1 cellular context compared by ENCODE assay signal in genomic region chr15:41022487-41023090, GRCh38.
TF ChIP-seq lines count a peak whose summit lies in the region.

No MANE protein-coding gene starts in this region.

TF ChIP-seq in K562, 482 proteins besides CTCF, POLR2A, EP300 and RAD21 (continued from another document):
- TF ChIP-seq RCOR1 (IDR thresholded peaks at IDR 0.05; ENCODE audit: borderline replicate concordance in 1 of 2, low read depth in 2 of 2, low read length in 2 of 2) = peak in 1 of 2 experiments; percentile 23; a peak in 1 of 4 replicates
- TF ChIP-seq GABPB1 (CRISPR knock-in tag; IDR thresholded peaks at IDR 0.05) = 0 out of 2 replicates have a peak, but pooled peaks have one; percentile 26
- TF ChIP-seq ZBTB1 (CRISPR knock-in tag; IDR thresholded peaks at IDR 0.05; ENCODE audit: borderline replicate concordance, low read depth) = no peak
- TF ChIP-seq SMC3 (conservative IDR thresholded peaks at IDR 0.05; ENCODE audit: insufficient read depth, low read depth, low read length) = peak; percentile 42; the same call in 1 of the 2 replicates
- TF ChIP-seq BDP1 (IDR thresholded peaks at IDR 0.05; ENCODE audit: insufficient read depth, insufficient read length) = no peak
TF ChIP-seq in K562: peak in this region for 5.
